12 cellular contexts compared by ENCODE assay signal in genomic region chr3:79167651-79168416, GRCh38.
DNase-seq lines count a peak whose midpoint lies in the region; ATAC-seq, FAIRE-seq and TF ChIP-seq lines count a peak whose summit lies in the region.
"Had no signal": no experiment of that assay in that cellular context is flagged by ENCODE, and none has a peak within 500 bp of the region (broad histone marks: within the 10 kb centered on the region; RNA-seq: fewer than 3 reads in every experiment).

No MANE protein-coding gene starts in this region.

- H3K4me1 ChIP-seq in A673 (ENCODE audit: insufficient read depth, low read length, poor library complexity, severe bottlenecking) (peaks cover 3% of the 10 kb centered on the region), keratinocyte (ENCODE audit: control insufficient read depth, extremely low read depth, insufficient read depth, low read length) (peaks cover 9% of the 10 kb centered on the region), gastrocnemius medialis (no peaks in the 10 kb centered on the region)

- no peak for TF ChIP-seq CTCF in A673 (conservative IDR thresholded peaks at IDR 0.05; ENCODE audit: low read depth, low read length)
- TF ChIP-seq CTCF in HFFc6 (IDR thresholded peaks at IDR 0.05): no peak
- TF ChIP-seq CTCF in keratinocyte (optimal IDR thresholded peaks at IDR 0.05 in 1 of 3, IDR thresholded peaks at IDR 0.05 in 1 of 3, conservative IDR thresholded peaks at IDR 0.05 in 1 of 3; ENCODE audit: extremely low read depth in 1 of 3, insufficient read depth in 2 of 3, low read length in 3 of 3): no peak
- TF ChIP-seq CTCF in gastrocnemius medialis (IDR thresholded peaks at IDR 0.05 in 4 of 5, conservative IDR thresholded peaks at IDR 0.05 in 1 of 5): no peak

- H3K79me2 ChIP-seq in keratinocyte (ENCODE audit: control insufficient read depth, insufficient read depth, low read length): no peaks in the 10 kb centered on the region

- H3K36me3 ChIP-seq in A673 (ENCODE audit: insufficient read depth, low read length, poor library complexity, severe bottlenecking): no peaks in the 10 kb centered on the region
- no peaks in the 10 kb centered on the region for H3K36me3 ChIP-seq in keratinocyte (ENCODE audit: control insufficient read depth in 2 of 2, extremely low read depth in 1 of 2, insufficient read depth in 2 of 2, low read length in 2 of 2)
- no peaks in the 10 kb centered on the region for H3K36me3 ChIP-seq in gastrocnemius medialis

- ATAC-seq in gastrocnemius medialis (no peak), HG02588 (IDR thresholded peaks at IDR 0.05; ENCODE audit: unreplicated experiment) (no peak)

- TF ChIP-seq POLR2A in gastrocnemius medialis (IDR thresholded peaks at IDR 0.05): no peak

- in situ Hi-C loops in gastrocnemius medialis (cut with MboI; ENCODE audit: low sequenced_read_pairs in 4 of 4): no loop called here

- H3K27ac Mint-ChIP-seq in HFFc6: peak overlapping the region; percentile 80
- H3K27ac Mint-ChIP-seq: activated CD4-positive, alpha-beta T cell treated with anti-CD3 and anti-CD28 coated beads, Interleukin-2, amount 10 ng/mL, durations not matched to agents 24 days and 14 days had no signal

- H3K9me3 ChIP-seq in A673 (ENCODE audit: low read depth, low read length, poor library complexity, severe bottlenecking) (no peaks in the 10 kb centered on the region), keratinocyte (ENCODE audit: control insufficient read depth, low read depth, low read length) (no peaks in the 10 kb centered on the region), gastrocnemius medialis (no peaks in the 10 kb centered on the region)

- no peaks in the 10 kb centered on the region for H3K9me1 ChIP-seq in keratinocyte (ENCODE audit: control insufficient read depth, extremely low read depth, insufficient read depth, low read length)

- CTCF ChIA-PET in A673 (lab: Charles Lee): interaction anchor here (0.6 kb wide), 1 partner anchor 1285 kb away, joined by 3 read pairs; no protein-coding TSS in a partner anchor

- peaks cover 47% of the 10 kb centered on the region for H3K4me1 Mint-ChIP-seq in HFFc6 (ENCODE audit: low read depth)
- H3K4me1 Mint-ChIP-seq: activated CD4-positive, alpha-beta T cell treated with anti-CD3 and anti-CD28 coated beads, Interleukin-2, amount 10 ng/mL, durations not matched to agents 24 days and 14 days had no signal

- H3K27ac ChIP-seq in A673 (ENCODE audit: low read depth, low read length, poor library complexity, severe bottlenecking) (no peak overlapping the region), keratinocyte (ENCODE audit: control insufficient read depth, insufficient read depth, low read length) (no peak overlapping the region), gastrocnemius medialis (no peak overlapping the region)

- intact Hi-C loops in A673 (cut with micrococcal nuclease; ENCODE audit: unreplicated experiment) (no loop called here), gastrocnemius medialis (cut with DNase I; ENCODE audit: low total_unique reads) (no loop called here)

- H3K27me3 ChIP-seq in A673 (replicated peaks; ENCODE audit: insufficient read depth, low read depth, low read length, poor library complexity) (no peaks in the 10 kb centered on the region), keratinocyte (ENCODE audit: control insufficient read depth, extremely low read depth, insufficient read depth, low read length) (no peaks in the 10 kb centered on the region), gastrocnemius medialis (no peaks in the 10 kb centered on the region)

- BruUV-seq in A673 (replicated peaks; lab: Mats Ljungman, UMichigan): no TSS peak

- H3K4me3 ChIP-seq in A673 (ENCODE audit: low read depth, low read length, poor library complexity, severe bottlenecking) (no peak overlapping the region), keratinocyte (ENCODE audit: control insufficient read depth in 2 of 3, extremely low read depth in 1 of 3, insufficient read depth in 2 of 3, low read depth in 1 of 3, low read length in 3 of 3) (no peak overlapping the region), gastrocnemius medialis (no peak overlapping the region)

- H4K20me1 ChIP-seq in keratinocyte (ENCODE audit: control insufficient read depth, extremely low read depth, insufficient read depth, low read length): no peaks in the 10 kb centered on the region

- H3K4me3 Mint-ChIP-seq in HFFc6: peak overlapping the region; percentile 60
- H3K4me3 Mint-ChIP-seq: activated CD4-positive, alpha-beta T cell treated with anti-CD3 and anti-CD28 coated beads, Interleukin-2, amount 10 ng/mL, durations not matched to agents 24 days and 14 days had no signal

- H3K27me3 Mint-ChIP-seq in HFFc6 (ENCODE audit: insufficient read depth): no peaks in the 10 kb centered on the region
- H3K27me3 Mint-ChIP-seq: activated CD4-positive, alpha-beta T cell treated with anti-CD3 and anti-CD28 coated beads, Interleukin-2, amount 10 ng/mL, durations not matched to agents 24 days and 14 days had no signal

- H3K9ac ChIP-seq in keratinocyte (ENCODE audit: control insufficient read depth, extremely low read depth, insufficient read depth, low read length): no peak overlapping the region

- no peak overlapping the region for H2AFZ ChIP-seq in keratinocyte (ENCODE audit: control insufficient read depth, low read length)

- peak overlapping the region; percentile 39 for H3K4me2 ChIP-seq in keratinocyte (ENCODE audit: control insufficient read depth, extremely low read depth, insufficient read depth, low read depth, low read length)

- FAIRE-seq in keratinocyte (lab: Jason Lieb, UNC): peak; percentile 85

- POLR2A ChIA-PET in A673 (lab: Charles Lee; ENCODE audit: low non-redundant PET): no interaction called here

- dilution Hi-C loops in keratinocyte (cut with MboI; ENCODE audit: extremely low pct_ligation_motif_present, low sequenced_read_pairs): no loop called here

- H3K36me3 Mint-ChIP-seq in HFFc6 (ENCODE audit: low read depth): no peaks in the 10 kb centered on the region

- H3K9me3 Mint-ChIP-seq in HFFc6: no peaks in the 10 kb centered on the region
- H3K9me3 Mint-ChIP-seq: activated CD4-positive, alpha-beta T cell treated with anti-CD3 and anti-CD28 coated beads, Interleukin-2, amount 10 ng/mL, durations not matched to agents 24 days and 14 days had no signal

- DNase-seq in A673 (ENCODE audit: low spot score) (peak; percentile 56), HFFc6 (peak; percentile 90), astrocyte of the hippocampus (ENCODE audit: low read depth, low spot score) (peak; percentile 96), keratinocyte (ENCODE audit: low read depth, low spot score) (peak; percentile 13), hypothalamus (lab: John Stamatoyannopoulos, UW) (no peak), gastrocnemius medialis (no peak), DMS79 (lab: John Stamatoyannopoulos, UW) (no peak)
- DNase-seq: activated CD4-positive, alpha-beta T cell treated with anti-CD3 and anti-CD28 coated beads, Interleukin-2, amount 10 ng/mL, durations not matched to agents 24 days and 14 days; activated naive CD4-positive, alpha-beta T cell treated with anti-CD3 and anti-CD28 coated beads, Interleukin-2, amount 50 U/mL, for 16 hours; C1 segment of cervical spinal cord; NCI-H2171 treated with DMSO at 0.1 percent for 48 hours had no signal

Comparison
In these comparisons a context has a peak if more than half of its experiments do, and no peak if none do; other contexts are left out.
1. DNase-seq: peak in A673 (single experiment), HFFc6 (single experiment), astrocyte of the hippocampus (single experiment) and keratinocyte (single experiment); none in hypothalamus (0 of 51), gastrocnemius medialis (0 of 2) and DMS79 (single experiment).